16 cellular contexts compared by ENCODE assay signal in the genomic region with DNA sequence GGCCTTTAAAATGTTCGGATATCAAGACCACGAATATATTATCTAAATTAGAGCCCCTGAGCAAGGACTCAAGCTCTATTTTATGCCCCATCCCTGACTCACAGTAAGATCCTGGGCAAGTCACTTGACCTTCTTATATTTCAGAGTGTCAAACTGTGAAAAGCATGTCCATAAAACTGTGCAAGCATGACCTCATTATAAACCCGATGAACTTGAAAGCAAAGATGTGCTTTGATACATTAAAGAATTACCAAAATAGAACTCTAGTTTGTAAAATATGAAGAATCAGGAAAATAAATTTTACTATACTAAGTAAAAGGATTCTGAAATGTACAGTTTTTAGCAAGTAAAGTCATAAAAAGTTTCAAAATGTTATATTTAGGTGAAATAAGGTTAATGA. TPM values are rescaled to one million over a fixed set of nuclear protein-coding genes. Genes with fewer than 3 reads are reported as not detected.
DNase-seq lines count a peak whose midpoint lies in the region; ATAC-seq and TF ChIP-seq lines count a peak whose summit lies in the region.
"Had no signal": no experiment of that assay in that cellular context is flagged by ENCODE, and none has a peak within 500 bp of the region (broad histone marks: within the 10 kb centered on the region; RNA-seq: fewer than 3 reads in every experiment).

No MANE protein-coding gene starts in this region.

- H3K9me3 Mint-ChIP-seq in CD4-positive, alpha-beta T cell, result no peaks in the 10 kb centered on the region
- no peaks in the 10 kb centered on the region for H3K9me3 Mint-ChIP-seq in nephron
- H3K9me3 Mint-ChIP-seq: CD8-positive, alpha-beta T cell had no signal

- POLR2A ChIA-PET in CD4-positive, alpha-beta T cell (lab: Charles Lee), result interaction anchor here (0.6 to 1.0 kb wide), 2 partner anchors 9 to 11 kb away, joined by 3 to 4 read pairs; no protein-coding TSS in a partner anchor
- POLR2A ChIA-PET in HEK293 (lab: Yijun Ruan, JAX), result interaction anchor here (1.4 kb wide), 1 partner anchor 10 kb away, joined by 8 read pairs; no protein-coding TSS in a partner anchor

- peaks cover 9% of the 10 kb centered on the region for H3K27me3 Mint-ChIP-seq in CD4-positive, alpha-beta T cell
- no peaks in the 10 kb centered on the region for H3K27me3 Mint-ChIP-seq in nephron (ENCODE audit: low read depth)

- no peaks in the 10 kb centered on the region for H3K9me3 ChIP-seq in CD4-positive, alpha-beta T cell (ENCODE audit: control insufficient read depth, low read length)
- H3K9me3 ChIP-seq in HEK293 (ENCODE audit: control insufficient read depth, insufficient read depth, low read depth, low read length), result no peaks in the 10 kb centered on the region
- no peaks in the 10 kb centered on the region for H3K9me3 ChIP-seq in gastrocnemius medialis
- H3K9me3 ChIP-seq: HAP-1 had no signal

- no peak for TF ChIP-seq CTCF in CD4-positive, alpha-beta T cell (IDR thresholded peaks at IDR 0.05)
- TF ChIP-seq CTCF in HEK293 (tag by site-specific recombination; IDR thresholded peaks at IDR 0.05) (no peak), nephron (IDR thresholded peaks at IDR 0.05; ENCODE audit: unreplicated experiment in 3 of 3) (no peak), gastrocnemius medialis (IDR thresholded peaks at IDR 0.05 in 4 of 5, conservative IDR thresholded peaks at IDR 0.05 in 1 of 5) (no peak)

- DNase-seq in CD4-positive, alpha-beta T cell, result no peak
- DNase-seq in gastrocnemius medialis (no peak), SKM-1 treated with dmso at 0.1 percent for 144 hours (lab: John Stamatoyannopoulos, UW; ENCODE audit: unreplicated experiment) (no peak), cerebellar cortex (ENCODE audit: low spot score) (no peak), kidney glomerular epithelial cell (lab: John Stamatoyannopoulos, UW) (no peak)
- DNase-seq: 8988T; C1 segment of cervical spinal cord; CD8-positive, alpha-beta T cell; DMS 273 treated with DMSO at 0.1 percent for 48 hours; DMS79; EL; GF-D8; GOT3 had no signal

- H3K4me3 ChIP-seq in HEK293 (ENCODE audit: low read depth, low read length), result no peak overlapping the region
- H3K4me3 ChIP-seq in gastrocnemius medialis, result no peak overlapping the region
- H3K4me3 ChIP-seq: HAP-1 had no signal

- TF ChIP-seq POLR2A in gastrocnemius medialis (IDR thresholded peaks at IDR 0.05), result no peak

- H3K27me3 ChIP-seq in CD4-positive, alpha-beta T cell (ENCODE audit: control insufficient read depth, insufficient read depth, low read length), result no peaks in the 10 kb centered on the region
- H3K27me3 ChIP-seq in gastrocnemius medialis, result no peaks in the 10 kb centered on the region

- H3K36me3 ChIP-seq in HEK293 (ENCODE audit: control insufficient read depth in 2 of 2, insufficient read depth in 1 of 2, low read length in 2 of 2), result no peaks in the 10 kb centered on the region
- no peaks in the 10 kb centered on the region for H3K36me3 ChIP-seq in gastrocnemius medialis
- H3K36me3 ChIP-seq: HAP-1 had no signal

- peaks cover 23% of the 10 kb centered on the region for H3K36me3 Mint-ChIP-seq in CD4-positive, alpha-beta T cell (ENCODE audit: low read depth)
- H3K36me3 Mint-ChIP-seq in nephron (ENCODE audit: low read depth), result no peaks in the 10 kb centered on the region

- CTCF ChIA-PET in CD4-positive, alpha-beta T cell (lab: Charles Lee), result no interaction called here
- CTCF ChIA-PET in HEK293 (lab: Yijun Ruan, JAX), result interaction anchor here (0.7 kb wide), 1 partner anchor 108 kb away, joined by 3 read pairs; no protein-coding TSS in a partner anchor

- ATAC-seq in CD4-positive, alpha-beta T cell (ENCODE audit: poor library complexity), result no peak
- peak; percentile 31 to 32 for ATAC-seq in gastrocnemius medialis
- ATAC-seq: CD8-positive, alpha-beta T cell had no signal

- peak overlapping the region; percentile 69 for H3K4me3 Mint-ChIP-seq in CD4-positive, alpha-beta T cell
- peak overlapping the region in 2 of 3 experiments; percentile 59 to 66 for H3K4me3 Mint-ChIP-seq in nephron
- H3K4me3 Mint-ChIP-seq: CD8-positive, alpha-beta T cell had no signal

- intact Hi-C loops in CD4-positive, alpha-beta T cell (cut with DNase I, micrococcal nuclease), result loop anchor here in 1 of 2 experiments (10.0 kb wide), 1 partner anchor 1471 kb away; a partner anchor contains a TSS
- intact Hi-C loops in gastrocnemius medialis (cut with DNase I; ENCODE audit: low total_unique reads), result no loop called here

- H3K4me1 ChIP-seq in HEK293 (ENCODE audit: control insufficient read depth, insufficient read depth, low read length) (0 out of 2 replicates have a peak, but pooled peaks cover 2% of the 10 kb centered on the region), gastrocnemius medialis (peaks cover 7 to 9% of the 10 kb centered on the region in 2 donors)

- H3K27ac Mint-ChIP-seq in CD4-positive, alpha-beta T cell, result peak overlapping the region; percentile 3
- H3K27ac Mint-ChIP-seq in nephron, result no peak overlapping the region
- H3K27ac Mint-ChIP-seq: CD8-positive, alpha-beta T cell had no signal

- in situ Hi-C loops in gastrocnemius medialis (cut with MboI; ENCODE audit: low sequenced_read_pairs in 4 of 4), result loop anchor here in 3 of 4 donors (10.0 to 25.0 kb wide), 4 partner anchors 361 to 1832 kb away; a partner anchor contains a TSS

- no peak overlapping the region for H3K27ac ChIP-seq in CD4-positive, alpha-beta T cell (ENCODE audit: low read depth, low read length)
- no peak overlapping the region for H3K27ac ChIP-seq in HEK293 (ENCODE audit: extremely low read depth, low read depth, low read length)
- peak overlapping the region in 2 of 4 donors; percentile 8 to 22 for H3K27ac ChIP-seq in gastrocnemius medialis

- H3K4me1 Mint-ChIP-seq in CD4-positive, alpha-beta T cell (ENCODE audit: low read depth), result peaks cover 18% of the 10 kb centered on the region
- H3K4me1 Mint-ChIP-seq in nephron, result peaks cover 11% of the 10 kb centered on the region

TF ChIP-seq in HEK293, 187 proteins besides CTCF, POLR2A, EP300 and RAD21:
- TF ChIP-seq ZSCAN30 (tag by site-specific recombination; IDR thresholded peaks at IDR 0.05) (no peak), ZNF175 (tag by site-specific recombination; IDR thresholded peaks at IDR 0.05) (no peak), ZIC2 (tag by site-specific recombination; IDR thresholded peaks at IDR 0.05) (peak; percentile 41), FEZF1 (tag by site-specific recombination; IDR thresholded peaks at IDR 0.05) (peak; percentile 14; the same call in 1 of the 2 replicates), ZFP69B (tag by site-specific recombination; IDR thresholded peaks at IDR 0.05) (no peak)
- TF ChIP-seq, protein P1, sequence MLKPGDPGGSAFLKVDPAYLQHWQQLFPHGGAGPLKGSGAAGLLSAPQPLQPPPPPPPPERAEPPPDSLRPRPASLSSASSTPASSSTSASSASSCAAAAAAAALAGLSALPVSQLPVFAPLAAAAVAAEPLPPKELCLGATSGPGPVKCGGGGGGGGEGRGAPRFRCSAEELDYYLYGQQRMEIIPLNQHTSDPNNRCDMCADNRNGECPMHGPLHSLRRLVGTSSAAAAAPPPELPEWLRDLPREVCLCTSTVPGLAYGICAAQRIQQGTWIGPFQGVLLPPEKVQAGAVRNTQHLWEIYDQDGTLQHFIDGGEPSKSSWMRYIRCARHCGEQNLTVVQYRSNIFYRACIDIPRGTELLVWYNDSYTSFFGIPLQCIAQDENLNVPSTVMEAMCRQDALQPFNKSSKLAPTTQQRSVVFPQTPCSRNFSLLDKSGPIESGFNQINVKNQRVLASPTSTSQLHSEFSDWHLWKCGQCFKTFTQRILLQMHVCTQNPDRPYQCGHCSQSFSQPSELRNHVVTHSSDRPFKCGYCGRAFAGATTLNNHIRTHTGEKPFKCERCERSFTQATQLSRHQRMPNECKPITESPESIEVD (tag by site-specific recombination; IDR thresholded peaks at IDR 0.05), result peak; percentile 78
- TF ChIP-seq, protein P2, sequence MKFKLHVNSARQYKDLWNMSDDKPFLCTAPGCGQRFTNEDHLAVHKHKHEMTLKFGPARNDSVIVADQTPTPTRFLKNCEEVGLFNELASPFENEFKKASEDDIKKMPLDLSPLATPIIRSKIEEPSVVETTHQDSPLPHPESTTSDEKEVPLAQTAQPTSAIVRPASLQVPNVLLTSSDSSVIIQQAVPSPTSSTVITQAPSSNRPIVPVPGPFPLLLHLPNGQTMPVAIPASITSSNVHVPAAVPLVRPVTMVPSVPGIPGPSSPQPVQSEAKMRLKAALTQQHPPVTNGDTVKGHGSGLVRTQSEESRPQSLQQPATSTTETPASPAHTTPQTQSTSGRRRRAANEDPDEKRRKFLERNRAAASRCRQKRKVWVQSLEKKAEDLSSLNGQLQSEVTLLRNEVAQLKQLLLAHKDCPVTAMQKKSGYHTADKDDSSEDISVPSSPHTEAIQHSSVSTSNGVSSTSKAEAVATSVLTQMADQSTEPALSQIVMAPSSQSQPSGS (tag by site-specific recombination; IDR thresholded peaks at IDR 0.05; ENCODE audit: low read depth), result peak; percentile 61; the same call in 1 of the 2 replicates
TF ChIP-seq in HEK293: peak in this region for 4.

RNA-seq across cellular contexts. Expression of a gene that starts 2.9 kb away (rescaled TPM):
- 100 to 1,000 TPM; 960 to 975 TPM for total RNA-seq in CD4-positive, alpha-beta T cell
- total RNA-seq in gastrocnemius medialis, result 1,000 to 10,000 TPM in 2 of 4 donors, 100 to 1,000 TPM in 2; 466 to 1,278 (median 1,009) TPM
